Comparison of ENCODE assay signal across 37 cellular contexts in genomic region chr11:72802822-72803221, GRCh38.
"Had no signal": no experiment of that assay in that cellular context is flagged by ENCODE, and none has a peak within 500 bp of the region (broad histone marks: within the 10 kb centered on the region; RNA-seq: fewer than 3 reads in every experiment).

No MANE protein-coding gene starts in this region.

- H3K4me1 Mint-ChIP-seq: activated naive CD4-positive, alpha-beta T cell treated with anti-CD3 and anti-CD28 coated beads, Interleukin-2, amount 50 U/mL, for 24 hours; brain; central memory CD8-positive, alpha-beta T cell had no signal

- FAIRE-seq: bronchial epithelial cell, TTC549 had no signal

- H3K9me3 Mint-ChIP-seq: activated B cell treated with CpG ODN at 0.5 μM for 24 hours; activated CD4-positive, alpha-beta memory T cell treated with anti-CD3 and anti-CD28 coated beads, Interleukin-2, amount 10 ng/mL, durations not matched to agents 7 days and 5 days; activated CD4-positive, alpha-beta T cell treated with anti-CD3 and anti-CD28 coated beads, Interleukin-2, amount 10 ng/mL, durations not matched to agents 7 days and 5 days; activated naive CD4-positive, alpha-beta T cell treated with anti-CD3 and anti-CD28 coated beads, Interleukin-2, amount 10 ng/mL, durations not matched to agents 7 days and 5 days; activated naive CD4-positive, alpha-beta T cell treated with anti-CD3 and anti-CD28 coated beads, Interleukin-2, amount 50 U/mL, for 24 hours; activated naive CD8-positive, alpha-beta T cell treated with anti-CD3 and anti-CD28 coated beads, Interleukin-2, amount 10 ng/mL, durations not matched to agents 7 days and 5 days; activated naive CD8-positive, alpha-beta T cell treated with anti-CD3 and anti-CD28 coated beads, Interleukin-2, amount 50 U/mL, for 24 hours; activated T-cell treated with anti-CD3 and anti-CD28 coated beads, Interleukin-2, amount 50 U/mL, for 24 hours; activated T-helper 2 cell treated with anti-CD3 and anti-CD28 coated beads, Interferon-gamma antibody, Interleukin-2, Interleukin-4, amounts not matched to agents 10 μg/mL and 5 μg/mL and 100 μg/mL, durations not matched to agents 14 hours and 24 hours and 36 hours; brain; central memory CD8-positive, alpha-beta T cell; T-helper 1 cell treated with Interleukin-12 subunit alpha and Interleukin-12 subunit beta and Interleukin-4 antibody, amounts not matched to agents 30 μg/mL and 1 μg/mL, for 36 hours; T-helper 2 cell treated with Interferon-gamma antibody and Interleukin-4, amounts not matched to agents 5 μg/mL and 100 μg/mL, for 36 hours had no signal

- H3K4me3 ChIP-seq: ascending aorta, cardiac muscle cell had no signal

- H3K36me3 ChIP-seq: ascending aorta, cardiac muscle cell had no signal

- ATAC-seq: activated CD8-positive, alpha-beta memory T cell treated with anti-CD3 and anti-CD28 coated beads, Interleukin-2, amount 10 ng/mL, durations not matched to agents 7 days and 5 days; activated CD8-positive, alpha-beta T cell treated with anti-CD3 and anti-CD28 coated beads, Interleukin-2, amount 10 ng/mL, durations not matched to agents 7 days and 5 days; activated naive CD8-positive, alpha-beta T cell treated with anti-CD3 and anti-CD28 coated beads, Interleukin-2, amount 50 U/mL, for 24 hours had no signal

- H3K4me1 ChIP-seq: ascending aorta had no signal

- H3K27ac Mint-ChIP-seq: activated B cell treated with CpG ODN at 0.5 μM for 24 hours; activated CD4-positive, alpha-beta memory T cell treated with anti-CD3 and anti-CD28 coated beads, Interleukin-2, amount 10 ng/mL, durations not matched to agents 7 days and 5 days; activated CD4-positive, alpha-beta T cell treated with anti-CD3 and anti-CD28 coated beads, Interleukin-2, amount 10 ng/mL, durations not matched to agents 7 days and 5 days; activated CD8-positive, alpha-beta memory T cell treated with anti-CD3 and anti-CD28 coated beads, Interleukin-2, amount 10 ng/mL, durations not matched to agents 7 days and 5 days; activated CD8-positive, alpha-beta T cell treated with anti-CD3 and anti-CD28 coated beads, Interleukin-2, amount 10 ng/mL, durations not matched to agents 7 days and 5 days; activated naive CD4-positive, alpha-beta T cell treated with anti-CD3 and anti-CD28 coated beads, Interleukin-2, amount 10 ng/mL, durations not matched to agents 7 days and 5 days; activated naive CD4-positive, alpha-beta T cell treated with anti-CD3 and anti-CD28 coated beads, Interleukin-2, amount 50 U/mL, for 24 hours; activated naive CD8-positive, alpha-beta T cell; activated naive CD8-positive, alpha-beta T cell treated with anti-CD3 and anti-CD28 coated beads, Interleukin-2, amount 10 ng/mL, durations not matched to agents 7 days and 5 days; activated naive CD8-positive, alpha-beta T cell treated with anti-CD3 and anti-CD28 coated beads, Interleukin-2, amount 50 U/mL, for 24 hours; activated T-cell treated with anti-CD3 and anti-CD28 coated beads, Interleukin-2, amount 50 U/mL, for 24 hours; activated T-helper 2 cell treated with anti-CD3 and anti-CD28 coated beads, Interferon-gamma antibody, Interleukin-2, Interleukin-4, amounts not matched to agents 10 μg/mL and 5 μg/mL and 100 μg/mL, durations not matched to agents 14 hours and 24 hours and 36 hours; brain; T-helper 1 cell treated with Interleukin-12 subunit alpha and Interleukin-12 subunit beta and Interleukin-4 antibody, amounts not matched to agents 30 μg/mL and 1 μg/mL, for 36 hours; T-helper 2 cell treated with Interferon-gamma antibody and Interleukin-4, amounts not matched to agents 5 μg/mL and 100 μg/mL, for 36 hours had no signal

- H3K36me3 Mint-ChIP-seq: activated naive CD4-positive, alpha-beta T cell treated with anti-CD3 and anti-CD28 coated beads, Interleukin-2, amount 50 U/mL, for 24 hours; activated naive CD8-positive, alpha-beta T cell had no signal

- H3K4me3 Mint-ChIP-seq: activated B cell treated with CpG ODN at 0.5 μM for 24 hours; activated CD4-positive, alpha-beta memory T cell treated with anti-CD3 and anti-CD28 coated beads, Interleukin-2, amount 10 ng/mL, durations not matched to agents 7 days and 5 days; activated CD4-positive, alpha-beta T cell treated with anti-CD3 and anti-CD28 coated beads, Interleukin-2, amount 10 ng/mL, durations not matched to agents 7 days and 5 days; activated CD8-positive, alpha-beta memory T cell treated with anti-CD3 and anti-CD28 coated beads, Interleukin-2, amount 10 ng/mL, durations not matched to agents 7 days and 5 days; activated CD8-positive, alpha-beta T cell treated with anti-CD3 and anti-CD28 coated beads, Interleukin-2, amount 10 ng/mL, durations not matched to agents 7 days and 5 days; activated naive CD4-positive, alpha-beta T cell treated with anti-CD3 and anti-CD28 coated beads, Interleukin-2, amount 10 ng/mL, durations not matched to agents 7 days and 5 days; activated naive CD4-positive, alpha-beta T cell treated with anti-CD3 and anti-CD28 coated beads, Interleukin-2, amount 50 U/mL, for 24 hours; activated naive CD8-positive, alpha-beta T cell; activated naive CD8-positive, alpha-beta T cell treated with anti-CD3 and anti-CD28 coated beads, Interleukin-2, amount 10 ng/mL, durations not matched to agents 7 days and 5 days; activated naive CD8-positive, alpha-beta T cell treated with anti-CD3 and anti-CD28 coated beads, Interleukin-2, amount 50 U/mL, for 24 hours; activated T-cell treated with anti-CD3 and anti-CD28 coated beads, Interleukin-2, amount 50 U/mL, for 24 hours; brain; central memory CD8-positive, alpha-beta T cell; T-helper 1 cell treated with Interleukin-12 subunit alpha and Interleukin-12 subunit beta and Interleukin-4 antibody, amounts not matched to agents 30 μg/mL and 1 μg/mL, for 36 hours; T-helper 2 cell treated with Interferon-gamma antibody and Interleukin-4, amounts not matched to agents 5 μg/mL and 100 μg/mL, for 36 hours had no signal

- H3K27me3 Mint-ChIP-seq: activated B cell treated with CpG ODN at 0.5 μM for 24 hours; activated CD4-positive, alpha-beta memory T cell treated with anti-CD3 and anti-CD28 coated beads, Interleukin-2, amount 10 ng/mL, durations not matched to agents 7 days and 5 days; activated CD4-positive, alpha-beta T cell treated with anti-CD3 and anti-CD28 coated beads, Interleukin-2, amount 10 ng/mL, durations not matched to agents 7 days and 5 days; activated CD8-positive, alpha-beta memory T cell treated with anti-CD3 and anti-CD28 coated beads, Interleukin-2, amount 10 ng/mL, durations not matched to agents 7 days and 5 days; activated naive CD4-positive, alpha-beta T cell treated with anti-CD3 and anti-CD28 coated beads, Interleukin-2, amount 10 ng/mL, durations not matched to agents 7 days and 5 days; activated naive CD4-positive, alpha-beta T cell treated with anti-CD3 and anti-CD28 coated beads, Interleukin-2, amount 50 U/mL, for 24 hours; activated naive CD8-positive, alpha-beta T cell; activated naive CD8-positive, alpha-beta T cell treated with anti-CD3 and anti-CD28 coated beads, Interleukin-2, amount 10 ng/mL, durations not matched to agents 7 days and 5 days; activated naive CD8-positive, alpha-beta T cell treated with anti-CD3 and anti-CD28 coated beads, Interleukin-2, amount 50 U/mL, for 24 hours; activated T-cell treated with anti-CD3 and anti-CD28 coated beads, Interleukin-2, amount 50 U/mL, for 24 hours; brain; central memory CD8-positive, alpha-beta T cell had no signal

- H3K9me3 ChIP-seq: ascending aorta had no signal

- DNase-seq: activated B cell treated with CpG ODN at 0.5 μM for 24 hours; activated CD4-positive, alpha-beta memory T cell treated with anti-CD3 and anti-CD28 coated beads, Interleukin-2, amount 10 ng/mL, durations not matched to agents 7 days and 5 days; activated CD4-positive, alpha-beta T cell treated with anti-CD3 and anti-CD28 coated beads for 4 hours; activated CD4-positive, alpha-beta T cell treated with anti-CD3 and anti-CD28 coated beads, Interleukin-2, amount 10 ng/mL, durations not matched to agents 7 days and 5 days; activated CD4-positive, alpha-beta T cell treated with anti-CD3 and anti-CD28 coated beads, Interleukin-2, amount 50 U/mL, for 48 hours; activated CD4-positive, CD25-positive, alpha-beta regulatory T cell treated with anti-CD3 and anti-CD28 coated beads, Interleukin-2, amount 50 U/mL, for 72 hours; activated CD8-positive, alpha-beta memory T cell treated with anti-CD3 and anti-CD28 coated beads for 24 hours; activated CD8-positive, alpha-beta memory T cell treated with anti-CD3 and anti-CD28 coated beads, Interleukin-2, amount 10 ng/mL, durations not matched to agents 7 days and 5 days; activated CD8-positive, alpha-beta memory T cell treated with anti-CD3 and anti-CD28 coated beads, Interleukin-2, amount 50 U/mL, for 48 hours; activated CD8-positive, alpha-beta T cell treated with anti-CD3 and anti-CD28 coated beads, Interleukin-2, amount 10 ng/mL, durations not matched to agents 7 days and 5 days; activated effector memory CD4-positive, alpha-beta T cell treated with Interleukin-2 at 50 U/mL for 16 hours; activated gamma-delta T cell; activated naive CD4-positive, alpha-beta T cell treated with anti-CD3 and anti-CD28 coated beads, Interleukin-2, amount 10 ng/mL, durations not matched to agents 7 days and 5 days; activated naive CD4-positive, alpha-beta T cell treated with Interleukin-2 at 50 U/mL for 16 hours; activated naive CD8-positive, alpha-beta T cell treated with anti-CD3 and anti-CD28 coated beads, Interleukin-2, amount 10 ng/mL, durations not matched to agents 7 days and 5 days; activated naive CD8-positive, alpha-beta T cell treated with anti-CD3 and anti-CD28 coated beads, Interleukin-2, amount 50 U/mL, for 24 hours; activated T-cell treated with anti-CD3 and anti-CD28 coated beads, Interleukin-2, amount 50 U/mL, for 24 hours; activated T-cell treated with anti-CD3 and anti-CD28 coated beads, Interleukin-2, amount 50 U/mL, for 48 hours; amygdala; anterior cingulate cortex; caudate nucleus; cerebellar nuclear complex; T-helper 1 cell; T-helper 2 cell; T-helper 9 cell had no signal

- H3K27ac ChIP-seq: ascending aorta, cardiac muscle cell, VCaP had no signal
